ENCODE assay signal across 8 cellular contexts in genomic region chr1:36088265-36088576, GRCh38. TPM values are rescaled to one million over a fixed set of nuclear protein-coding genes. Genes with fewer than 3 reads are reported as not detected.
A peak's percentile ranks its signal among the peaks of the same experiment; 100 is the strongest.
DNase-seq lines count a peak whose midpoint lies in the region; ATAC-seq and TF ChIP-seq lines count a peak whose summit lies in the region.

No MANE protein-coding gene starts in this region.

- H3K27ac Mint-ChIP-seq in activated CD8-positive, alpha-beta memory T cell treated with anti-CD3 and anti-CD28 coated beads, Interleukin-2, amount 10 ng/mL, durations not matched to agents 7 days and 5 days: peak overlapping the region; percentile 87
- H3K27ac Mint-ChIP-seq in activated naive CD4-positive, alpha-beta T cell treated with anti-CD3 and anti-CD28 coated beads, Interleukin-2, amount 50 U/mL, for 72 hours: peak overlapping the region in 1 of 2 donors; percentile 88

- no peak for DNase-seq in activated CD8-positive, alpha-beta memory T cell treated with anti-CD3 and anti-CD28 coated beads, Interleukin-2, amount 10 ng/mL, durations not matched to agents 7 days and 5 days
- DNase-seq in activated CD8-positive, alpha-beta memory T cell treated with anti-CD3 and anti-CD28 coated beads for 24 hours: no peak
- DNase-seq in activated naive CD4-positive, alpha-beta T cell treated with anti-CD3 and anti-CD28 coated beads, Interleukin-2, amount 50 U/mL, for 72 hours (ENCODE audit: low spot score in 2 of 2): peak in 1 of 2 donors; percentile 30
- DNase-seq in left colon (no peak), tibial nerve (ENCODE audit: low spot score in 2 of 2) (no peak), NCI-H345 treated with DMSO at 0.1 percent for 48 hours (lab: John Stamatoyannopoulos, UW; ENCODE audit: unreplicated experiment) (no peak)

- TF ChIP-seq CTCF in tibial nerve (IDR thresholded peaks at IDR 0.05): no peak

- peaks cover 18% of the 10 kb centered on the region for H3K4me1 Mint-ChIP-seq in activated CD8-positive, alpha-beta memory T cell treated with anti-CD3 and anti-CD28 coated beads, Interleukin-2, amount 10 ng/mL, durations not matched to agents 7 days and 5 days

- no peak for ATAC-seq in activated CD8-positive, alpha-beta memory T cell treated with anti-CD3 and anti-CD28 coated beads, Interleukin-2, amount 10 ng/mL, durations not matched to agents 7 days and 5 days
- ATAC-seq in activated naive CD4-positive, alpha-beta T cell treated with anti-CD3 and anti-CD28 coated beads, Interleukin-2, amount 50 U/mL, for 72 hours: peak; percentile 17 to 55
- peak; percentile 2 for ATAC-seq in left colon
- ATAC-seq in GM21381 (IDR thresholded peaks at IDR 0.05; ENCODE audit: unreplicated experiment): no peak
- ATAC-seq in GM18858 (IDR thresholded peaks at IDR 0.05; ENCODE audit: unreplicated experiment): no peak

- H3K36me3 ChIP-seq in tibial nerve: peaks cover 5 to 26% (median 15%) of the 10 kb centered on the region in 3 donors

- WGBS in tibial nerve, 2 donors: 26 to 49% methylated on average over 3 to 8 of the region's 8 CpGs

- H3K4me3 Mint-ChIP-seq in activated CD8-positive, alpha-beta memory T cell treated with anti-CD3 and anti-CD28 coated beads, Interleukin-2, amount 10 ng/mL, durations not matched to agents 7 days and 5 days: peak overlapping the region; percentile 90

- no peaks in the 10 kb centered on the region for H3K9me3 ChIP-seq in tibial nerve

- no peak for TF ChIP-seq POLR2A in tibial nerve (IDR thresholded peaks at IDR 0.05)

- peaks cover 15% of the 10 kb centered on the region for H3K36me3 Mint-ChIP-seq in activated CD8-positive, alpha-beta memory T cell treated with anti-CD3 and anti-CD28 coated beads, Interleukin-2, amount 10 ng/mL, durations not matched to agents 7 days and 5 days
- peaks cover 8 to 10% of the 10 kb centered on the region in 2 donors for H3K36me3 Mint-ChIP-seq in activated naive CD4-positive, alpha-beta T cell treated with anti-CD3 and anti-CD28 coated beads, Interleukin-2, amount 50 U/mL, for 72 hours

- H3K4me3 ChIP-seq in tibial nerve: peak overlapping the region; percentile 88 to 97 (median 94)

- H3K27me3 ChIP-seq in tibial nerve: peaks cover 0 to 30% of the 10 kb centered on the region in 2 donors

- TF ChIP-seq EP300 in tibial nerve (IDR thresholded peaks at IDR 0.05): no peak

- no peaks in the 10 kb centered on the region for H3K9me3 Mint-ChIP-seq in activated CD8-positive, alpha-beta memory T cell treated with anti-CD3 and anti-CD28 coated beads, Interleukin-2, amount 10 ng/mL, durations not matched to agents 7 days and 5 days (ENCODE audit: low read depth)
- H3K9me3 Mint-ChIP-seq in activated naive CD4-positive, alpha-beta T cell treated with anti-CD3 and anti-CD28 coated beads, Interleukin-2, amount 50 U/mL, for 72 hours: no peaks in the 10 kb centered on the region

- H3K27ac ChIP-seq in tibial nerve: peak overlapping the region; percentile 79 to 95 (median 90)

- peaks cover 14% of the 10 kb centered on the region for H3K27me3 Mint-ChIP-seq in activated CD8-positive, alpha-beta memory T cell treated with anti-CD3 and anti-CD28 coated beads, Interleukin-2, amount 10 ng/mL, durations not matched to agents 7 days and 5 days

- intact Hi-C loops in left colon (cut with DNase I, micrococcal nuclease): no loop called here

- peaks cover 0 to 48% (median 29%) of the 10 kb centered on the region in 4 donors for H3K4me1 ChIP-seq in tibial nerve

- CTCF ChIA-PET in activated CD8-positive, alpha-beta memory T cell treated with anti-CD3 and anti-CD28 coated beads, Interleukin-2, amount 10 ng/mL, durations not matched to agents 7 days and 5 days (lab: Charles Lee): no interaction called here

RNA-seq across cellular contexts. Expression of gene ADPRS, which starts 0.5 kb away (rescaled TPM):
- 10 to 100 TPM; 35.4 to 36.9 TPM for total RNA-seq in activated CD8-positive, alpha-beta memory T cell treated with anti-CD3 and anti-CD28 coated beads, Interleukin-2, amount 10 ng/mL, durations not matched to agents 7 days and 5 days
- 10 to 100 TPM; 19.5 to 48.3 TPM for total RNA-seq in activated naive CD4-positive, alpha-beta T cell treated with anti-CD3 and anti-CD28 coated beads, Interleukin-2, amount 50 U/mL, for 72 hours
- 10 to 100 TPM; 22.2 to 22.3 TPM for total RNA-seq in left colon
- 10 to 100 TPM; 41.0 to 64.3 (median 48.0) TPM for total RNA-seq in tibial nerve

RNA-seq across cellular contexts. Expression of gene TEKT2, which starts 4.3 kb away (rescaled TPM):
- not detected for total RNA-seq in activated CD8-positive, alpha-beta memory T cell treated with anti-CD3 and anti-CD28 coated beads, Interleukin-2, amount 10 ng/mL, durations not matched to agents 7 days and 5 days
- total RNA-seq in activated naive CD4-positive, alpha-beta T cell treated with anti-CD3 and anti-CD28 coated beads, Interleukin-2, amount 50 U/mL, for 72 hours: under 1 TPM in 1 of 2 donors, not detected in 1; 0.27 TPM
- total RNA-seq in left colon: not detected
- under 1 TPM in 1 of 4 donors, not detected in 3; 0.90 TPM for total RNA-seq in tibial nerve

RNA-seq across cellular contexts. Expression of gene COL8A2, which starts 36.8 kb away (rescaled TPM):
- total RNA-seq in activated CD8-positive, alpha-beta memory T cell treated with anti-CD3 and anti-CD28 coated beads, Interleukin-2, amount 10 ng/mL, durations not matched to agents 7 days and 5 days: not detected
- under 1 TPM; 0.11 to 0.23 TPM for total RNA-seq in activated naive CD4-positive, alpha-beta T cell treated with anti-CD3 and anti-CD28 coated beads, Interleukin-2, amount 50 U/mL, for 72 hours
- total RNA-seq in left colon (1 to 10 TPM in 1 of 2 donors, under 1 TPM in 1; 0.55 to 1.8 TPM), tibial nerve (10 to 100 TPM; 26.7 to 57.9 (median 50.2) TPM)

Comparison
In these comparisons a context has a peak if more than half of its experiments do, and no peak if none do; other contexts are left out.
1. ATAC-seq: peak in activated naive CD4-positive, alpha-beta T cell treated with anti-CD3 and anti-CD28 coated beads, Interleukin-2, amount 50 U/mL, for 72 hours (2 of 2) and left colon (single experiment); none in activated CD8-positive, alpha-beta memory T cell treated with anti-CD3 and anti-CD28 coated beads, Interleukin-2, amount 10 ng/mL, durations not matched to agents 7 days and 5 days (single experiment), GM21381 (single experiment) and GM18858 (single experiment).
2. RNA of gene COL8A2, which starts 36.8 kb away (total RNA-seq): 26.7 to 57.9 TPM in tibial nerve; 0.55 to 1.8 TPM in left colon, 0.11 to 0.23 TPM in activated naive CD4-positive, alpha-beta T cell treated with anti-CD3 and anti-CD28 coated beads, Interleukin-2, amount 50 U/mL, for 72 hours and not detected in activated CD8-positive, alpha-beta memory T cell treated with anti-CD3 and anti-CD28 coated beads, Interleukin-2, amount 10 ng/mL, durations not matched to agents 7 days and 5 days; every median in the first group is over 4 times any median in the second.